Comparison of ENCODE assay signal across 14 cellular contexts in genomic region chr3:47428585-47429145, GRCh38. TPM values are rescaled to one million over a fixed set of nuclear protein-coding genes. Genes with fewer than 3 reads are reported as not detected.
DNase-seq lines count a peak whose midpoint lies in the region; ATAC-seq and TF ChIP-seq lines count a peak whose summit lies in the region.
"Had no signal": no experiment of that assay in that cellular context is flagged by ENCODE, and none has a peak within 500 bp of the region (broad histone marks: within the 10 kb centered on the region; RNA-seq: fewer than 3 reads in every experiment).

No MANE protein-coding gene starts in this region.

- CTCF ChIA-PET in activated CD4-positive, alpha-beta T cell treated with anti-CD3 and anti-CD28 coated beads for 36 hours (lab: Charles Lee): interaction anchor here (0.5 to 0.6 kb wide), 2 partner anchors 10 to 361 kb away, joined by 3 read pairs; no protein-coding TSS in a partner anchor
- CTCF ChIA-PET in activated CD4-positive, alpha-beta T cell treated with anti-CD3 and anti-CD28 coated beads, Interleukin-2, amount 10 ng/mL, durations not matched to agents 7 days and 5 days (lab: Charles Lee): interaction anchor here (0.5 to 2.9 kb wide), 2 partner anchors 7 to 36 kb away, joined by 4 to 20 read pairs; no protein-coding TSS in a partner anchor

- peaks cover 5% of the 10 kb centered on the region for H3K4me1 Mint-ChIP-seq in activated CD4-positive, alpha-beta T cell treated with anti-CD3 and anti-CD28 coated beads for 36 hours
- H3K4me1 Mint-ChIP-seq in activated CD4-positive, alpha-beta T cell treated with anti-CD3 and anti-CD28 coated beads, Interleukin-2, amount 10 ng/mL, durations not matched to agents 7 days and 5 days: peaks cover 1% of the 10 kb centered on the region
- H3K4me1 Mint-ChIP-seq in stimulated activated effector memory CD8-positive, alpha-beta T cell treated with anti-CD3 and anti-CD28 coated beads, Interleukin-12 subunit alpha, Interleukin-12 subunit beta, amount 100 ng/mL, for 72 hours: peaks cover 7% of the 10 kb centered on the region

- peak overlapping the region; percentile 1 for H3K27ac Mint-ChIP-seq in activated CD4-positive, alpha-beta T cell treated with anti-CD3 and anti-CD28 coated beads for 36 hours
- H3K27ac Mint-ChIP-seq in activated CD4-positive, alpha-beta T cell treated with anti-CD3 and anti-CD28 coated beads, Interleukin-2, amount 10 ng/mL, durations not matched to agents 7 days and 5 days: no peak overlapping the region
- peak overlapping the region; percentile 46 for H3K27ac Mint-ChIP-seq in stimulated activated effector memory CD8-positive, alpha-beta T cell treated with anti-CD3 and anti-CD28 coated beads, Interleukin-12 subunit alpha, Interleukin-12 subunit beta, amount 100 ng/mL, for 72 hours

- peaks cover 17% of the 10 kb centered on the region for H3K36me3 Mint-ChIP-seq in activated CD4-positive, alpha-beta T cell treated with anti-CD3 and anti-CD28 coated beads for 36 hours (ENCODE audit: low read depth)
- H3K36me3 Mint-ChIP-seq in activated CD4-positive, alpha-beta T cell treated with anti-CD3 and anti-CD28 coated beads, Interleukin-2, amount 10 ng/mL, durations not matched to agents 7 days and 5 days (ENCODE audit: low read depth): peaks cover 20% of the 10 kb centered on the region
- peaks cover 35% of the 10 kb centered on the region for H3K36me3 Mint-ChIP-seq in stimulated activated effector memory CD8-positive, alpha-beta T cell treated with anti-CD3 and anti-CD28 coated beads, Interleukin-12 subunit alpha, Interleukin-12 subunit beta, amount 100 ng/mL, for 72 hours

- H3K27me3 Mint-ChIP-seq in activated CD4-positive, alpha-beta T cell treated with anti-CD3 and anti-CD28 coated beads for 36 hours: no peaks in the 10 kb centered on the region
- H3K27me3 Mint-ChIP-seq in activated CD4-positive, alpha-beta T cell treated with anti-CD3 and anti-CD28 coated beads, Interleukin-2, amount 10 ng/mL, durations not matched to agents 7 days and 5 days: no peaks in the 10 kb centered on the region

- no peak overlapping the region for H3K4me3 Mint-ChIP-seq in activated CD4-positive, alpha-beta T cell treated with anti-CD3 and anti-CD28 coated beads for 36 hours
- no peak overlapping the region for H3K4me3 Mint-ChIP-seq in activated CD4-positive, alpha-beta T cell treated with anti-CD3 and anti-CD28 coated beads, Interleukin-2, amount 10 ng/mL, durations not matched to agents 7 days and 5 days
- H3K4me3 Mint-ChIP-seq in stimulated activated effector memory CD8-positive, alpha-beta T cell treated with anti-CD3 and anti-CD28 coated beads, Interleukin-12 subunit alpha, Interleukin-12 subunit beta, amount 100 ng/mL, for 72 hours: no peak overlapping the region

- POLR2A ChIA-PET in activated CD4-positive, alpha-beta T cell treated with anti-CD3 and anti-CD28 coated beads for 36 hours (lab: Charles Lee): no interaction called here
- POLR2A ChIA-PET in activated CD4-positive, alpha-beta T cell treated with anti-CD3 and anti-CD28 coated beads, Interleukin-2, amount 10 ng/mL, durations not matched to agents 7 days and 5 days (lab: Charles Lee): no interaction called here

- no peak for TF ChIP-seq POLR2A in erythroblast (IDR thresholded peaks at IDR 0.05; ENCODE audit: low read length)

- DNase-seq in activated CD4-positive, alpha-beta T cell treated with anti-CD3 and anti-CD28 coated beads for 36 hours: no peak
- no peak for DNase-seq in activated CD4-positive, alpha-beta T cell treated with anti-CD3 and anti-CD28 coated beads, Interleukin-2, amount 10 ng/mL, durations not matched to agents 7 days and 5 days
- DNase-seq in NCI-H82 treated with DMSO at 0.1 percent for 48 hours (lab: John Stamatoyannopoulos, UW; ENCODE audit: unreplicated experiment) (peak; percentile 40), erythroblast (lab: John Stamatoyannopoulos, UW) (peak; percentile 62 to 77), NCI-H446 treated with DMSO at 0.1 percent for 48 hours (lab: John Stamatoyannopoulos, UW) (no peak), left cardiac atrium (no peak)
- no peak for DNase-seq in stimulated activated effector memory CD8-positive, alpha-beta T cell treated with anti-CD3 and anti-CD28 coated beads, Interleukin-12 subunit alpha, Interleukin-12 subunit beta, amount 100 ng/mL, for 72 hours (ENCODE audit: low spot score in 2 of 2)
- DNase-seq: 8988T, EL, Karpas-422, NCI-H1417 treated with DMSO at 0.1 percent for 48 hours, NCI-H2081 treated with DMSO at 0.1 percent for 48 hours, NCI-H524 treated with DMSO at 0.1 percent for 48 hours had no signal

- no peak for ATAC-seq in activated CD4-positive, alpha-beta T cell treated with anti-CD3 and anti-CD28 coated beads for 36 hours
- no peak for ATAC-seq in stimulated activated effector memory CD8-positive, alpha-beta T cell treated with anti-CD3 and anti-CD28 coated beads, Interleukin-12 subunit alpha, Interleukin-12 subunit beta, amount 100 ng/mL, for 72 hours
- ATAC-seq in HG02759 (IDR thresholded peaks at IDR 0.05; ENCODE audit: unreplicated experiment): no peak
- no peak for ATAC-seq in left cardiac atrium

- intact Hi-C loops in activated CD4-positive, alpha-beta T cell treated with anti-CD3 and anti-CD28 coated beads for 36 hours (cut with DNase I, micrococcal nuclease): no loop called here
- intact Hi-C loops in left cardiac atrium (cut with DNase I): no loop called here

- H3K9me3 Mint-ChIP-seq in activated CD4-positive, alpha-beta T cell treated with anti-CD3 and anti-CD28 coated beads for 36 hours (ENCODE audit: low read depth): no peaks in the 10 kb centered on the region
- H3K9me3 Mint-ChIP-seq in activated CD4-positive, alpha-beta T cell treated with anti-CD3 and anti-CD28 coated beads, Interleukin-2, amount 10 ng/mL, durations not matched to agents 7 days and 5 days: no peaks in the 10 kb centered on the region
- no peaks in the 10 kb centered on the region for H3K9me3 Mint-ChIP-seq in stimulated activated effector memory CD8-positive, alpha-beta T cell treated with anti-CD3 and anti-CD28 coated beads, Interleukin-12 subunit alpha, Interleukin-12 subunit beta, amount 100 ng/mL, for 72 hours

RNA-seq across cellular contexts. Expression of gene SCAP, which starts 47.1 kb away (rescaled TPM):
- 10 to 100 TPM; 44.5 to 51.2 TPM for total RNA-seq in activated CD4-positive, alpha-beta T cell treated with anti-CD3 and anti-CD28 coated beads for 36 hours
- 10 to 100 TPM; 68.1 to 71.4 TPM for total RNA-seq in activated CD4-positive, alpha-beta T cell treated with anti-CD3 and anti-CD28 coated beads, Interleukin-2, amount 10 ng/mL, durations not matched to agents 7 days and 5 days
- total RNA-seq in left cardiac atrium: 10 to 100 TPM; 41.5 to 49.1 TPM

RNA-seq across cellular contexts. Expression of gene PTPN23, which starts 47.8 kb away (rescaled TPM):
- total RNA-seq in activated CD4-positive, alpha-beta T cell treated with anti-CD3 and anti-CD28 coated beads for 36 hours: 10 to 100 TPM; 25.9 to 29.4 TPM
- total RNA-seq in activated CD4-positive, alpha-beta T cell treated with anti-CD3 and anti-CD28 coated beads, Interleukin-2, amount 10 ng/mL, durations not matched to agents 7 days and 5 days: 10 to 100 TPM; 27.4 to 34.9 TPM
- total RNA-seq in left cardiac atrium: 10 to 100 TPM; 24.1 to 24.8 TPM

Comparison
In these comparisons a context has a peak if more than half of its experiments do, and no peak if none do; other contexts are left out.
1. DNase-seq: peak in NCI-H82 treated with DMSO at 0.1 percent for 48 hours (single experiment) and erythroblast (2 of 2); none in activated CD4-positive, alpha-beta T cell treated with anti-CD3 and anti-CD28 coated beads for 36 hours (single experiment), activated CD4-positive, alpha-beta T cell treated with anti-CD3 and anti-CD28 coated beads, Interleukin-2, amount 10 ng/mL, durations not matched to agents 7 days and 5 days (single experiment), stimulated activated effector memory CD8-positive, alpha-beta T cell treated with anti-CD3 and anti-CD28 coated beads, Interleukin-12 subunit alpha, Interleukin-12 subunit beta, amount 100 ng/mL, for 72 hours (0 of 2), NCI-H446 treated with DMSO at 0.1 percent for 48 hours (single experiment) and left cardiac atrium (single experiment).